ENCODE assay signal across 16 cellular contexts in genomic region chr2:69918391-69918790, GRCh38. TPM values are rescaled to one million over a fixed set of nuclear protein-coding genes. Genes with fewer than 3 reads are reported as not detected.
DNase-seq lines count a peak whose midpoint lies in the region; ATAC-seq, FAIRE-seq and TF ChIP-seq lines count a peak whose summit lies in the region.
"Had no signal": no experiment of that assay in that cellular context is flagged by ENCODE, and none has a peak within 500 bp of the region (broad histone marks: within the 10 kb centered on the region; RNA-seq: fewer than 3 reads in every experiment).

No MANE protein-coding gene starts in this region.

- POLR2A ChIA-PET in PC-3 (lab: Charles Lee; ENCODE audit: unreplicated experiment), result no interaction called here

- H2AFZ ChIP-seq in PC-3 (ENCODE audit: low read length) (no peak overlapping the region), smooth muscle cell (ENCODE audit: low read depth) (no peak overlapping the region)

- 95% methylated on average over 3 of the region's 3 CpGs for whole genome bisulfite sequencing in smooth muscle cell (ENCODE audit: low lambda C conversion rate)

- no peak for FAIRE-seq in urothelium cell line (lab: Jason Lieb, UNC)

- no peaks in the 10 kb centered on the region for H3F3A ChIP-seq in PC-3 (ENCODE audit: low read length, unreplicated experiment)
- H3F3A ChIP-seq in smooth muscle cell (ENCODE audit: low read depth), result no peaks in the 10 kb centered on the region

- H3K79me2 ChIP-seq in PC-3 (ENCODE audit: low read length) (peaks cover 38% of the 10 kb centered on the region), smooth muscle cell (ENCODE audit: low read depth) (peaks cover 21% of the 10 kb centered on the region)

- H3K4me2 ChIP-seq in PC-3 (ENCODE audit: low read length) (peak overlapping the region; percentile 96), smooth muscle cell (no peak overlapping the region)

- H4K20me1 ChIP-seq in PC-3 (ENCODE audit: low read length) (no peaks in the 10 kb centered on the region), smooth muscle cell (ENCODE audit: low read depth) (no peaks in the 10 kb centered on the region)

- intact Hi-C loops in PC-3 (cut with micrococcal nuclease), result loop anchor here (1.0 to 10.0 kb wide), 4 partner anchors 14 to 374 kb away; partner anchors contain the start of genes SNRPG and TIA1

- CTCF ChIA-PET in PC-3 (lab: Charles Lee), result no interaction called here

- peaks cover 14% of the 10 kb centered on the region for H3K36me3 ChIP-seq in PC-3 (ENCODE audit: low read depth, low read length)
- H3K36me3 ChIP-seq in smooth muscle cell (ENCODE audit: low read depth), result peaks cover 8% of the 10 kb centered on the region

- H3K9me3 ChIP-seq in PC-3 (ENCODE audit: low read length) (no peaks in the 10 kb centered on the region), smooth muscle cell (replicated peaks; ENCODE audit: low read depth) (no peaks in the 10 kb centered on the region)
- H3K9me3 ChIP-seq: mucosa of descending colon had no signal

- no TSS peak for BruUV-seq in PC-3 (replicated peaks; lab: Mats Ljungman, UMichigan)

- DNase-seq in HL-60 (ENCODE audit: low read depth in 1 of 2, low spot score in 1 of 2) (peak in 1 of 2 experiments; percentile 43), PC-3 (no peak), dermis blood vessel endothelial cell (peak; percentile 44), smooth muscle cell (lab: John Stamatoyannopoulos, UW; ENCODE audit: unreplicated experiment) (no peak), COR-L47 (lab: John Stamatoyannopoulos, UW) (no peak), urothelium cell line (ENCODE audit: low spot score) (no peak)
- DNase-seq: activated naive CD4-positive, alpha-beta T cell treated with anti-CD3 and anti-CD28 coated beads, Interleukin-2, amount 50 U/mL, for 16 hours; effector CD4-positive, alpha-beta T cell; mucosa of descending colon; NCI-H1092; NCI-H526 treated with DMSO at 0.1 percent for 48 hours; T-helper 17 cell had no signal

- H3K27me3 ChIP-seq in HL-60 (ENCODE audit: insufficient read depth, poor library complexity, severe bottlenecking), result no peaks in the 10 kb centered on the region
- H3K27me3 ChIP-seq in PC-3 (ENCODE audit: low read length), result no peaks in the 10 kb centered on the region
- H3K27me3 ChIP-seq in smooth muscle cell (ENCODE audit: low read depth), result no peaks in the 10 kb centered on the region

- H3K4me1 ChIP-seq in PC-3 (ENCODE audit: insufficient read depth, low read length) (peaks cover 29% of the 10 kb centered on the region), smooth muscle cell (ENCODE audit: low read depth) (peaks cover 14% of the 10 kb centered on the region)

- TF ChIP-seq CTCF in HL-60 (IDR thresholded peaks at IDR 0.05; ENCODE audit: insufficient read depth, low read length) (no peak), PC-3 (conservative IDR thresholded peaks at IDR 0.05; ENCODE audit: low read depth, low read length) (no peak), smooth muscle cell (IDR thresholded peaks at IDR 0.05; ENCODE audit: borderline replicate concordance, insufficient read depth, poor library complexity, severe bottlenecking) (no peak)

- H3K4me3 ChIP-seq in HL-60 (replicated peaks; ENCODE audit: insufficient read depth, low read length) (no peak overlapping the region), PC-3 (ENCODE audit: low read length) (peak overlapping the region; percentile 17; the same call in 1 of the 2 replicates), smooth muscle cell (peak overlapping the region; percentile 5)
- H3K4me3 ChIP-seq: mucosa of descending colon had no signal

- H3K27ac ChIP-seq in HL-60 (replicated peaks), result peak overlapping the region; percentile 45
- H3K27ac ChIP-seq in PC-3 (ENCODE audit: low read length), result peak overlapping the region; percentile 25
- peak overlapping the region; percentile 57 for H3K27ac ChIP-seq in smooth muscle cell (ENCODE audit: low read depth)

- H3K9me2 ChIP-seq in PC-3 (replicated peaks; ENCODE audit: low read length), result no peaks in the 10 kb centered on the region

- ATAC-seq in PC-3, result no peak
- no peak for ATAC-seq in HG02973 (IDR thresholded peaks at IDR 0.05; ENCODE audit: unreplicated experiment)
- no peak for ATAC-seq in GM19328 (IDR thresholded peaks at IDR 0.05; ENCODE audit: unreplicated experiment)
- ATAC-seq: HCT116, mucosa of descending colon, sciatic nerve, T-helper 17 cell had no signal

- H3K9ac ChIP-seq in PC-3 (ENCODE audit: low read length), result no peak overlapping the region
- H3K9ac ChIP-seq in smooth muscle cell (ENCODE audit: low read depth), result no peak overlapping the region

RNA-seq across cellular contexts. Expression of gene MXD1, which starts 3.5 kb away (rescaled TPM):
- total RNA-seq in PC-3 (2014; rRNA removed) (6.8 and 7.0 TPM in 2 replicates), dermis blood vessel endothelial cell (3.8 and 4.9 TPM in 2 replicates), smooth muscle cell (7.9 and 10.0 TPM in 2 replicates)
- polyA plus RNA-seq in smooth muscle cell, result 10.2 and 10.9 TPM in 2 replicates

RNA-seq across cellular contexts. Expression of gene SNRNP27, which starts 24.6 kb away (rescaled TPM):
- total RNA-seq in PC-3 (2014; rRNA removed) (44.1 and 56.3 TPM in 2 replicates), dermis blood vessel endothelial cell (40.0 and 47.7 TPM in 2 replicates), smooth muscle cell (82.7 and 97.8 TPM in 2 replicates)
- 67.9 and 81.8 TPM in 2 replicates for polyA plus RNA-seq in smooth muscle cell

RNA-seq across cellular contexts. Expression of gene ASPRV1, which starts 43.0 kb away (rescaled TPM):
- total RNA-seq in PC-3 (2014; rRNA removed), result 0.12 TPM in 1 of 2 replicates, not detected in the other
- 0.14 and 0.34 TPM in 2 replicates for total RNA-seq in dermis blood vessel endothelial cell
- total RNA-seq in smooth muscle cell, result 4.3 and 4.4 TPM in 2 replicates
- 0.80 and 1.6 TPM in 2 replicates for polyA plus RNA-seq in smooth muscle cell
